In genomic region chr14:29197557-29197956, GRCh38 we compare ENCODE assay signal across 9 cellular contexts.
"Had no signal": no experiment of that assay in that cellular context is flagged by ENCODE, and none has a peak within 500 bp of the region (broad histone marks: within the 10 kb centered on the region; RNA-seq: fewer than 3 reads in every experiment).

No MANE protein-coding gene starts in this region.

- ATAC-seq: HCT116, K562 had no signal

- H3K9me3 Mint-ChIP-seq: HFFc6 had no signal

- FAIRE-seq: K562 had no signal

- H3K9me3 ChIP-seq: HAP-1 had no signal

- H3K27ac Mint-ChIP-seq: HFFc6 had no signal

- H3K4me3 ChIP-seq: GM23248, HAP-1, K562 had no signal

- H2AFZ ChIP-seq: GM23248 had no signal

- DNase-seq: GM23248, GOT3, H7, HFFc6, IMR-90 had no signal

- H3K36me3 ChIP-seq: HAP-1 had no signal

- H3K4me1 ChIP-seq: HAP-1 had no signal

- H3K9ac ChIP-seq: GM23248 had no signal

- H3K4me3 Mint-ChIP-seq: HFFc6 had no signal

- H3K27ac ChIP-seq: GM23248, HL-60 had no signal
